ENCODE assay signal across 24 cellular contexts in the genomic region with DNA sequence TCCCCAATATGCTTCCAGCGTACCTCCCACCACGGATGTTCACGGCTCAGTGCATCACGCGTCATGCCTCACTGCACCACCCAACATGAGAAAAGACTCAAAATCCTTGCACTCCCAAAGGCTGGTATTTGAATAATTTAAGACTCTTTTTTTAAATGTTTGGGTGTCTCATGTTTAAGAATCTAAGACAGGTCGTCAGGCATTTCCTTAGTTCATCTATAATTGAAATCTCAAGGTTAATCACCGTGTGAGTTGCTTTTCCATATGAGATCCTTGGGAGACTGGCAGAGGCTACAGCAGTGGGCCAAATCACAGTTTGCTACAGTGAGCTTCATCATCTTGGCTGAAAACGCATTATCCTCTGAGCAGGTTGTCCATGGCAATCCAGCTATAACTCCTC.
"Had no signal": no experiment of that assay in that cellular context is flagged by ENCODE, and none has a peak within 500 bp of the region (broad histone marks: within the 10 kb centered on the region; RNA-seq: fewer than 3 reads in every experiment).

No MANE protein-coding gene starts in this region.

- H3K4me3 Mint-ChIP-seq: nephron; stimulated activated naive B cell treated with anti-CD40 and anti-IgM and Interleukin-4, amounts not matched to agents 10 μg/mL and 1 μg/mL and 100 μg/mL, for 72 hours; stimulated activated naive CD8-positive, alpha-beta T cell treated with anti-CD3 and anti-CD28 coated beads, Interleukin-15, amount 100 ng/mL, for 72 hours had no signal

- H3K9me3 ChIP-seq: gastroesophageal sphincter, prostate gland, testis, tibial nerve, upper lobe of right lung, vagina had no signal

- H3K4me1 ChIP-seq: gastroesophageal sphincter, parathyroid adenoma, prostate gland, testis, upper lobe of right lung, vagina had no signal

- H2AFZ ChIP-seq: parathyroid adenoma had no signal

- H3K9me3 Mint-ChIP-seq: nephron; stimulated activated naive CD8-positive, alpha-beta T cell treated with anti-CD3 and anti-CD28 coated beads, Interleukin-15, amount 100 ng/mL, for 72 hours had no signal

- H3K79me2 ChIP-seq: parathyroid adenoma had no signal

- ATAC-seq: esophagus mucosa; gastroesophageal sphincter; left cardiac atrium; left ventricle myocardium superior; sciatic nerve; stimulated activated naive B cell treated with anti-CD40 and anti-IgM and Interleukin-4, amounts not matched to agents 10 μg/mL and 1 μg/mL and 100 μg/mL, for 72 hours; stimulated activated naive CD8-positive, alpha-beta T cell treated with anti-CD3 and anti-CD28 coated beads, Interleukin-15, amount 100 ng/mL, for 72 hours; upper lobe of right lung had no signal

- H3K27ac Mint-ChIP-seq: stimulated activated naive B cell treated with anti-CD40 and anti-IgM and Interleukin-4, amounts not matched to agents 10 μg/mL and 1 μg/mL and 100 μg/mL, for 72 hours; stimulated activated naive CD8-positive, alpha-beta T cell treated with anti-CD3 and anti-CD28 coated beads, Interleukin-15, amount 100 ng/mL, for 72 hours had no signal

- H3K9ac ChIP-seq: parathyroid adenoma had no signal

- H3K36me3 ChIP-seq: gastroesophageal sphincter, prostate gland, tibial nerve, upper lobe of right lung, vagina had no signal

- DNase-seq: effector memory CD4-positive, alpha-beta T cell; glutamatergic neuron; islet precursor cell; left cardiac atrium; left ventricle myocardium superior; mesenchymal stem cell; midbrain; stimulated activated CD4-positive, alpha-beta T cell treated with anti-CD3 and anti-CD28 coated beads, Interleukin-2, amount 100 ng/mL, for 24 hours; stimulated activated CD4-positive, alpha-beta T cell treated with anti-CD3 and anti-CD28 coated beads, Interleukin-4, amount 100 ng/mL, for 4 hours; stimulated activated naive B cell treated with anti-CD40 and anti-IgM and Interleukin-4, amounts not matched to agents 10 μg/mL and 1 μg/mL and 100 μg/mL, for 72 hours; stimulated activated naive CD8-positive, alpha-beta T cell treated with anti-CD3 and anti-CD28 coated beads, Interleukin-15, amount 100 ng/mL, for 72 hours; testis; upper lobe of right lung had no signal

- H3K27me3 ChIP-seq: gastroesophageal sphincter, testis, tibial nerve, upper lobe of right lung, vagina had no signal

- H3K27me3 Mint-ChIP-seq: stimulated activated naive B cell treated with anti-CD40 and anti-IgM and Interleukin-4, amounts not matched to agents 10 μg/mL and 1 μg/mL and 100 μg/mL, for 72 hours; stimulated activated naive CD8-positive, alpha-beta T cell treated with anti-CD3 and anti-CD28 coated beads, Interleukin-15, amount 100 ng/mL, for 72 hours had no signal

- H3K4me1 Mint-ChIP-seq: stimulated activated naive B cell treated with anti-CD40 and anti-IgM and Interleukin-4, amounts not matched to agents 10 μg/mL and 1 μg/mL and 100 μg/mL, for 72 hours; stimulated activated naive CD8-positive, alpha-beta T cell treated with anti-CD3 and anti-CD28 coated beads, Interleukin-15, amount 100 ng/mL, for 72 hours had no signal

- FAIRE-seq: endometrium had no signal

- H3K4me3 ChIP-seq: gastroesophageal sphincter, lung, prostate gland, skin epidermis, testis, tibial nerve, upper lobe of right lung, vagina had no signal

- H3K27ac ChIP-seq: gastroesophageal sphincter, parathyroid adenoma, prostate gland, skin epidermis, testis, tibial nerve, upper lobe of right lung, vagina had no signal

- H3K36me3 Mint-ChIP-seq: stimulated activated naive B cell treated with anti-CD40 and anti-IgM and Interleukin-4, amounts not matched to agents 10 μg/mL and 1 μg/mL and 100 μg/mL, for 72 hours had no signal
